In the genomic region with DNA sequence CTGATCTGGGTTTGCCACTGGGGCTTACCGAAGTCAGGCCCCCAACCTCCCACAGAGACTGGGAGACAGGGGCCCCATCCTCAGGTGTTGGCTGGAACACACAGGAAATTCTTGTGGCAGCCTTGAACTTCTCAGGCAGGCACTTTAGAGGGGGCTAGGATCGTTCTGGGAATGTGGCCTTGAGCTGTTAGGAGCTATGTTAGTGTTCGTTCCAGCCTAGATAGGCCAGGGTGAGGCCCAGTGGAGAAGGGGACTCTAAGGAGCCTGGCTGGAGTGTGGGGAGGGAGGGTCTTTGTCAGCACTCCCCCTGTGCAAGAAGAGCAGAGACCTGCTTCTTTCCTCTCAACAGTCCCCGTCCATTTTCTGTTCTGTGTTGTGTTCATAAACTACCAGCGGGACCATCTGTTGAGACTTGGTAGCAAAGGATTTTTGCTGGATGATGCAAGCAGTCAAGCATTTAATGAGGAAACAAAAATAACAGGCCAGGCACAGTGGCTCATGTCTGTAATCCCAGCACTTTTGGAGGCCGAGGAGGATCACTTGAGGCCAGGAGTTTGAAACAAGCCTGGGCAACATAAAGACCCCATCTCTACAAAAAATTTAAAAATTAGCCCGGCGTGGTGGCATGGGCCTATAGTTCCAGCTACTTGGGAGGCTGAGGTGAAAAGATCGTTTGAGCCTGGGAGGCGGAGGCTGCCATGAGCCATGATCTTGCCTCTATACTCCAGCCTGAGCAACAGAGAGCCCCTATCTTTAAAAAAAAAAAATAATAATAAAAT, we compare ENCODE assay signal across 8 cellular contexts. TPM values are rescaled to one million over a fixed set of nuclear protein-coding genes. Genes with fewer than 3 reads are reported as not detected.
DNase-seq lines count a peak whose midpoint lies in the region; ATAC-seq and FAIRE-seq lines count a peak whose summit lies in the region.

No MANE protein-coding gene starts in this region.

- intact Hi-C loops in Right ventricle myocardium inferior (cut with DNase I) (no loop called here), cardiac septum (cut with DNase I) (loop anchor here (5.0 kb wide), 1 partner anchor 221 kb away; the partner anchor contains the start of gene GP1BB), aorta (cut with DNase I) (no loop called here)

- 15 to 17% methylated on average over 10 of the region's 10 CpGs for WGBS in aorta, 2 donors

- peaks cover 23% of the 10 kb centered on the region for H3K4me1 ChIP-seq in effector memory CD4-positive, alpha-beta T cell (ENCODE audit: control insufficient read depth, insufficient read depth, low read length, poor library complexity, severe bottlenecking)
- H3K4me1 ChIP-seq in muscle layer of duodenum (ENCODE audit: control insufficient read depth in 1 of 2, insufficient read depth in 2 of 2, low read length in 2 of 2) (peaks cover 14 to 28% of the 10 kb centered on the region in 2 donors), aorta (ENCODE audit: control insufficient read depth in 1 of 2, insufficient read depth in 2 of 2, low read length in 2 of 2) (peaks cover 2 to 6% of the 10 kb centered on the region in 2 donors)

- peak overlapping the region; percentile 70 for H3K27ac ChIP-seq in effector memory CD4-positive, alpha-beta T cell (ENCODE audit: insufficient read depth, low read length, poor library complexity, severe bottlenecking)
- H3K27ac ChIP-seq in muscle layer of duodenum (ENCODE audit: low read length), result peak overlapping the region; percentile 96
- H3K27ac ChIP-seq in aorta (ENCODE audit: low read depth in 1 of 2, low read length in 2 of 2), result peak overlapping the region; percentile 94 to 97

- ATAC-seq in Right ventricle myocardium inferior (peak; percentile 45), aorta (ENCODE audit: low FRiP score) (peak; percentile 78), HG03432 (IDR thresholded peaks at IDR 0.05; ENCODE audit: unreplicated experiment) (no peak)

- H3K36me3 ChIP-seq in effector memory CD4-positive, alpha-beta T cell (ENCODE audit: control insufficient read depth, insufficient read depth, low read length), result no peaks in the 10 kb centered on the region
- H3K36me3 ChIP-seq in muscle layer of duodenum (ENCODE audit: control insufficient read depth in 1 of 2, insufficient read depth in 2 of 2, low read length in 2 of 2), result peaks cover 0 to 13% of the 10 kb centered on the region in 2 donors
- H3K36me3 ChIP-seq in aorta (ENCODE audit: control insufficient read depth in 1 of 2, insufficient read depth in 2 of 2, low read length in 1 of 2), result no peaks in the 10 kb centered on the region

- peak overlapping the region; percentile 96 for H3K4me3 ChIP-seq in effector memory CD4-positive, alpha-beta T cell (ENCODE audit: insufficient read depth, low read depth, low read length, poor library complexity, severe bottlenecking)
- H3K4me3 ChIP-seq in muscle layer of duodenum (ENCODE audit: low read depth in 1 of 2, low read length in 2 of 2) (peak overlapping the region; percentile 76 to 96), aorta (ENCODE audit: low read length in 2 of 2) (peak overlapping the region in 1 of 2 donors; percentile 54)

- FAIRE-seq in RCC 7860 (lab: Jason Lieb, UNC), result no peak
- FAIRE-seq in frontal cortex (lab: Jason Lieb, UNC), result no peak

- H3K9me3 ChIP-seq in effector memory CD4-positive, alpha-beta T cell (ENCODE audit: control insufficient read depth, low read length), result no peaks in the 10 kb centered on the region
- H3K9me3 ChIP-seq in muscle layer of duodenum (ENCODE audit: control insufficient read depth in 1 of 2, low read length in 2 of 2) (no peaks in the 10 kb centered on the region), aorta (ENCODE audit: control insufficient read depth, low read length) (no peaks in the 10 kb centered on the region)

- DNase-seq in Right ventricle myocardium inferior (ENCODE audit: missing footprints), result no peak
- DNase-seq in cardiac septum (ENCODE audit: low spot score), result no peak
- DNase-seq in RCC 7860 (ENCODE audit: low spot score), result peak; percentile 55
- DNase-seq in effector memory CD4-positive, alpha-beta T cell, result no peak
- DNase-seq in aorta, result peak in 1 of 2 donors; percentile 50
- DNase-seq in frontal cortex (ENCODE audit: low spot score in 2 of 2), result no peak

- H3K27me3 ChIP-seq in effector memory CD4-positive, alpha-beta T cell (replicated peaks; ENCODE audit: control insufficient read depth, insufficient read depth, low read length, poor library complexity, severe bottlenecking), result no peaks in the 10 kb centered on the region
- H3K27me3 ChIP-seq in muscle layer of duodenum (ENCODE audit: low read depth, low read length) (no peaks in the 10 kb centered on the region), aorta (ENCODE audit: control insufficient read depth in 1 of 2, insufficient read depth in 2 of 2, low read length in 1 of 2) (no peaks in the 10 kb centered on the region)

RNA-seq across cellular contexts. Expression of gene TXNRD2, which starts 1.5 kb away (rescaled TPM):
- total RNA-seq in Right ventricle myocardium inferior (40.9 TPM), cardiac septum (33.3 TPM), aorta (10 to 100 TPM; 21.0 to 29.5 TPM), frontal cortex (15.5 TPM)
- 10 to 100 TPM; 13.3 to 59.0 TPM for polyA plus RNA-seq in aorta

RNA-seq across cellular contexts. Expression of gene COMT, which starts 1.5 kb away (rescaled TPM):
- total RNA-seq in Right ventricle myocardium inferior (104 TPM), cardiac septum (97.1 TPM), aorta (100 to 1,000 TPM; 101 to 111 TPM), frontal cortex (26.5 TPM)
- 100 to 1,000 TPM in 1 of 2 donors, 10 to 100 TPM in 1; 96.7 to 176 TPM for polyA plus RNA-seq in aorta
